Comparison of ENCODE assay signal across 7 cellular contexts in genomic region chr17:29590261-29590978, GRCh38. TPM values are rescaled to one million over a fixed set of nuclear protein-coding genes. Genes with fewer than 3 reads are reported as not detected.
A peak's percentile ranks its signal among the peaks of the same experiment; 100 is the strongest.
DNase-seq lines count a peak whose midpoint lies in the region; ATAC-seq, FAIRE-seq and TF ChIP-seq lines count a peak whose summit lies in the region.

No MANE protein-coding gene starts in this region.

- 5% methylated on average over 16 of the region's 28 CpGs for WGBS in HepG2 (ENCODE audit: low lambda C conversion rate)
- 58 to 64% methylated on average over 15 to 25 of the region's 28 CpGs for WGBS in thyroid gland, 2 donors

- peak overlapping the region; percentile 66 for H2AFZ ChIP-seq in HepG2 (ENCODE audit: low read length)

- H3K27ac Mint-ChIP-seq in MCF 10A (ENCODE audit: low read depth, unreplicated experiment): peak overlapping the region; percentile 85

- H3K27me3 ChIP-seq in HepG2 (ENCODE audit: control insufficient read depth in 1 of 2, insufficient read depth in 2 of 2, low read length in 2 of 2): peaks cover 1 to 16% of the 10 kb centered on the region in 2 experiments; a peak in 3 of 5 replicates
- H3K27me3 ChIP-seq in thyroid gland: no peaks in the 10 kb centered on the region

- peaks cover 23% of the 10 kb centered on the region for H3K4me1 Mint-ChIP-seq in MCF 10A (ENCODE audit: insufficient read depth, unreplicated experiment)

- TF ChIP-seq CTCF in MCF 10A (IDR thresholded peaks at IDR 0.05; ENCODE audit: unreplicated experiment) (no peak), HepG2 (CRISPR knock-in tag; IDR thresholded peaks at IDR 0.05) (0 out of 2 replicates have a peak, but pooled peaks have one; percentile 14), thyroid gland (IDR thresholded peaks at IDR 0.05) (no peak)

- H3K9ac ChIP-seq in HepG2 (ENCODE audit: insufficient read depth, low read depth, low read length): peak overlapping the region; percentile 72

- peak overlapping the region; percentile 82 for H3K4me3 Mint-ChIP-seq in MCF 10A (ENCODE audit: unreplicated experiment)

- no TSS peak for BruUV-seq in MCF 10A (replicated peaks; lab: Mats Ljungman, UMichigan)
- no TSS peak for BruUV-seq in HepG2 (replicated peaks; lab: Mats Ljungman, UMichigan)

- H3K4me1 ChIP-seq in HepG2 (ENCODE audit: insufficient read depth, low read length) (peaks cover 59% of the 10 kb centered on the region), thyroid gland (peaks cover 50 to 60% of the 10 kb centered on the region in 2 donors)

- DNase-seq in GM19239 (ENCODE audit: insufficient read length, low spot score): no peak
- peak; percentile 22 for DNase-seq in NCI-H2227 (lab: John Stamatoyannopoulos, UW; ENCODE audit: unreplicated experiment)
- peak; percentile 60 for DNase-seq in MCF 10A (ENCODE audit: unreplicated experiment)
- DNase-seq in HepG2 (ENCODE audit: low spot score): no peak
- DNase-seq in thyroid gland: no peak

- peak overlapping the region; percentile 70 to 91 (median 89); a peak in 5 of 6 replicates for H3K4me3 ChIP-seq in HepG2 (replicated peaks in 1 of 3; ENCODE audit: insufficient read depth in 1 of 3, low read depth in 2 of 3, low read length in 3 of 3)
- H3K4me3 ChIP-seq in thyroid gland (replicated peaks in 1 of 3): peak overlapping the region in 1 of 3 donors; percentile 16

- in situ Hi-C loops in HepG2 (cut with HindIII; ENCODE audit: extremely low pct_ligation_motif_present, low pct_unique_long_range_greater_than_20kb): no loop called here

- CTCF ChIA-PET in MCF 10A (lab: Yijun Ruan, JAX): interaction anchor here (0.6 to 5.0 kb wide), 7 partner anchors 9 to 220 kb away, joined by 3 to 89 read pairs (median 5); partner anchors contain the start of genes ABHD15 and TP53I13
- CTCF ChIA-PET in HepG2 (lab: Yijun Ruan, JAX; ENCODE audit: low intra/inter-chr PET ratio, low total read pairs): interaction anchor here (2.7 to 3.1 kb wide), 2 partner anchors 10 to 220 kb away, joined by 10 to 39 read pairs; no protein-coding TSS in a partner anchor

- TF ChIP-seq EP300 in HepG2 (IDR thresholded peaks at IDR 0.05; ENCODE audit: low read depth in 2 of 2, low read length in 2 of 2) (no peak), HepG2 (CRISPR knock-in tag; IDR thresholded peaks at IDR 0.05; ENCODE audit: borderline replicate concordance) (no peak)

- intact Hi-C loops in MCF 10A (cut with micrococcal nuclease): loop anchor here (2.0 kb wide), 3 partner anchors 22 to 340 kb away; partner anchors contain the start of genes SSH2 and TP53I13
- intact Hi-C loops in HepG2 (cut with micrococcal nuclease; ENCODE audit: unreplicated experiment): loop anchor here (2.0 to 10.0 kb wide), 2 partner anchors 16 to 216 kb away; no protein-coding TSS in a partner anchor
- intact Hi-C loops in thyroid gland (cut with DNase I): no loop called here

- H3K36me3 Mint-ChIP-seq in MCF 10A (ENCODE audit: insufficient read depth, unreplicated experiment): peaks cover 16% of the 10 kb centered on the region

- POLR2A ChIA-PET in MCF 10A (lab: Yijun Ruan, JAX): interaction anchor here (0.6 to 4.8 kb wide), 12 partner anchors 8 to 450 kb away, joined by 3 to 81 read pairs (median 10); partner anchors contain the start of genes ABHD15, NUFIP2, SSH2 and TAOK1
- POLR2A ChIA-PET in HepG2 (lab: Yijun Ruan, JAX): interaction anchor here (0.9 to 3.0 kb wide), 5 partner anchors 16 to 27 kb away, joined by 3 to 23 read pairs (median 4); partner anchors contain the start of gene ABHD15

- H3K36me3 ChIP-seq in HepG2 (replicated peaks in 1 of 2; ENCODE audit: control insufficient read depth in 1 of 2, insufficient read depth in 2 of 2, low read length in 2 of 2): no peaks in the 10 kb centered on the region
- no peaks in the 10 kb centered on the region for H3K36me3 ChIP-seq in thyroid gland

- peaks cover 23% of the 10 kb centered on the region for H3K79me2 ChIP-seq in HepG2 (ENCODE audit: insufficient read depth, low read length)

- no peak for TF ChIP-seq RAD21 in HepG2 (CRISPR knock-in tag; IDR thresholded peaks at IDR 0.05)

- H4K20me1 ChIP-seq in HepG2 (ENCODE audit: insufficient read depth, low read length): peaks cover 14% of the 10 kb centered on the region; the same call in 1 of the 2 replicates

- TF ChIP-seq POLR2A in HepG2 (IDR thresholded peaks at IDR 0.05; ENCODE audit: insufficient read depth in 1 of 2, low read depth in 2 of 2, low read length in 2 of 2) (peak in 1 of 2 experiments; percentile 46; a peak in 2 of 4 replicates), thyroid gland (IDR thresholded peaks at IDR 0.05) (no peak)

- peak overlapping the region; percentile 62 for H3K27ac ChIP-seq in HepG2 (ENCODE audit: extremely low read length, insufficient read depth, low read length)
- peak overlapping the region in 2 of 3 donors; percentile 65 to 79 for H3K27ac ChIP-seq in thyroid gland

- ATAC-seq in HepG2: peak; percentile 2; the same call in 2 of the 3 replicates
- no peak for ATAC-seq in GM18861 (IDR thresholded peaks at IDR 0.05; ENCODE audit: unreplicated experiment)
- ATAC-seq in HG03175 (IDR thresholded peaks at IDR 0.05; ENCODE audit: unreplicated experiment): no peak

- H3K9me3 ChIP-seq in HepG2 (ENCODE audit: low read length) (no peaks in the 10 kb centered on the region), thyroid gland (no peaks in the 10 kb centered on the region)

- H3K4me2 ChIP-seq in HepG2 (ENCODE audit: low read depth, low read length): peak overlapping the region; percentile 89

- FAIRE-seq in GM19239 (lab: Jason Lieb, UNC) (peak; percentile 18), HepG2 (lab: Jason Lieb, UNC) (no peak)

- H3K27me3 Mint-ChIP-seq in MCF 10A (ENCODE audit: insufficient read depth, unreplicated experiment): no peaks in the 10 kb centered on the region

- H3K9me3 Mint-ChIP-seq in MCF 10A (ENCODE audit: unreplicated experiment): no peaks in the 10 kb centered on the region

RNA-seq across cellular contexts. Expression of gene GIT1, which starts 1.0 kb away (rescaled TPM):
- total RNA-seq in MCF 10A (2022): 49.0 and 52.6 TPM in 2 replicates
- 12.9 and 14.2 TPM in 2 replicates for total RNA-seq in HepG2 (2016; rRNA removed; fragmentation: Illumina TruSeq; extraction: Trizol)
- 6.7 and 9.1 TPM in 2 replicates for total RNA-seq in HepG2 (2016; cell fraction: cytosol; rRNA removed; fragmentation: Illumina TruSeq; extraction: Trizol; ENCODE audit: low read depth)
- 11.3 and 13.5 TPM in 2 replicates for total RNA-seq in HepG2 (2016; cell fraction: insoluble cytoplasmic fraction; rRNA removed; fragmentation: Illumina TruSeq; extraction: Trizol)
- total RNA-seq in HepG2 (2016; cell fraction: membrane; rRNA removed; fragmentation: Illumina TruSeq; extraction: Trizol): 23.5 and 27.1 TPM in 2 replicates
- total RNA-seq in HepG2 (2016; cell fraction: nucleus; rRNA removed; fragmentation: Illumina TruSeq; extraction: Trizol): 11.7 and 17.3 TPM in 2 replicates
- 30.8 and 31.5 TPM in 2 replicates for polyA plus RNA-seq in HepG2 (2011; rRNA removed)
- 17.1 and 24.2 TPM in 2 replicates for polyA plus RNA-seq in HepG2 (2011; cell fraction: cytosol; rRNA removed)
- polyA plus RNA-seq in HepG2 (2011; cell fraction: nucleus; rRNA removed): 56.8 and 69.2 TPM in 2 replicates
- polyA plus RNA-seq in HepG2 (2012): 15.9 and 22.4 TPM in 2 replicates
- polyA plus RNA-seq in HepG2 (2016; cell fraction: cytosol; fragmentation: Illumina TruSeq; extraction: Trizol; ENCODE audit: low read depth): 12.0 and 13.0 TPM in 2 replicates
- polyA plus RNA-seq in HepG2 (2016; cell fraction: insoluble cytoplasmic fraction; fragmentation: Illumina TruSeq; extraction: Trizol; ENCODE audit: low read depth): 17.0 and 22.9 TPM in 2 replicates
- 26.3 and 34.9 TPM in 2 replicates for polyA plus RNA-seq in HepG2 (2016; cell fraction: membrane; fragmentation: Illumina TruSeq; extraction: Trizol; ENCODE audit: low read depth)
- 31.9 and 33.9 TPM in 2 replicates for polyA plus RNA-seq in HepG2 (2016; cell fraction: nucleus; fragmentation: Illumina TruSeq; extraction: Trizol; ENCODE audit: insufficient read depth, low read depth)
- polyA minus RNA-seq in HepG2 (2011; rRNA and poly(A)+ RNA removed; ENCODE audit: low replicate concordance): 51.4 and 110 TPM in 2 replicates
- polyA minus RNA-seq in HepG2 (2011; cell fraction: cytosol; rRNA and poly(A)+ RNA removed): 17.5 and 20.2 TPM in 2 replicates
- 22.8 and 25.5 TPM in 2 replicates for polyA minus RNA-seq in HepG2 (2011; cell fraction: nucleus; rRNA and poly(A)+ RNA removed)
- total RNA-seq in thyroid gland: 10 to 100 TPM; 35.7 to 71.7 (median 42.4) TPM

RNA-seq across cellular contexts. Expression of gene ANKRD13B, which starts 2.5 kb away (rescaled TPM):
- total RNA-seq in MCF 10A (2022): 14.4 and 17.9 TPM in 2 replicates
- 1.6 and 1.7 TPM in 2 replicates for total RNA-seq in HepG2 (2016; rRNA removed; fragmentation: Illumina TruSeq; extraction: Trizol)
- 0.71 and 0.79 TPM in 2 replicates for total RNA-seq in HepG2 (2016; cell fraction: cytosol; rRNA removed; fragmentation: Illumina TruSeq; extraction: Trizol; ENCODE audit: low read depth)
- 0.76 and 1.6 TPM in 2 replicates for total RNA-seq in HepG2 (2016; cell fraction: insoluble cytoplasmic fraction; rRNA removed; fragmentation: Illumina TruSeq; extraction: Trizol)
- 1.5 and 1.9 TPM in 2 replicates for total RNA-seq in HepG2 (2016; cell fraction: membrane; rRNA removed; fragmentation: Illumina TruSeq; extraction: Trizol)
- 2.0 and 2.4 TPM in 2 replicates for total RNA-seq in HepG2 (2016; cell fraction: nucleus; rRNA removed; fragmentation: Illumina TruSeq; extraction: Trizol)
- polyA plus RNA-seq in HepG2 (2011; rRNA removed): 1.8 and 2.2 TPM in 2 replicates
- 0.83 and 1.4 TPM in 2 replicates for polyA plus RNA-seq in HepG2 (2011; cell fraction: cytosol; rRNA removed)
- 9.9 and 14.7 TPM in 2 replicates for polyA plus RNA-seq in HepG2 (2011; cell fraction: nucleus; rRNA removed)
- 1.2 and 2.1 TPM in 2 replicates for polyA plus RNA-seq in HepG2 (2012)
- polyA plus RNA-seq in HepG2 (2016; cell fraction: cytosol; fragmentation: Illumina TruSeq; extraction: Trizol; ENCODE audit: low read depth): 0.67 and 0.84 TPM in 2 replicates
- 1.7 and 2.2 TPM in 2 replicates for polyA plus RNA-seq in HepG2 (2016; cell fraction: insoluble cytoplasmic fraction; fragmentation: Illumina TruSeq; extraction: Trizol; ENCODE audit: low read depth)
- polyA plus RNA-seq in HepG2 (2016; cell fraction: membrane; fragmentation: Illumina TruSeq; extraction: Trizol; ENCODE audit: low read depth): 1.7 and 1.9 TPM in 2 replicates
- polyA plus RNA-seq in HepG2 (2016; cell fraction: nucleus; fragmentation: Illumina TruSeq; extraction: Trizol; ENCODE audit: insufficient read depth, low read depth): 6.1 and 8.4 TPM in 2 replicates
- 3.0 and 21.2 TPM in 2 replicates for polyA minus RNA-seq in HepG2 (2011; rRNA and poly(A)+ RNA removed; ENCODE audit: low replicate concordance)
- polyA minus RNA-seq in HepG2 (2011; cell fraction: cytosol; rRNA and poly(A)+ RNA removed): 1.5 and 1.8 TPM in 2 replicates
- polyA minus RNA-seq in HepG2 (2011; cell fraction: nucleus; rRNA and poly(A)+ RNA removed): 0.75 and 1.8 TPM in 2 replicates
- 1 to 10 TPM; 1.6 to 5.8 (median 3.1) TPM for total RNA-seq in thyroid gland

RNA-seq across cellular contexts. Expression of gene TP53I13, which starts 21.9 kb away (rescaled TPM):
- total RNA-seq in MCF 10A (2022): 29.6 and 34.5 TPM in 2 replicates
- 9.9 and 25.7 TPM in 2 replicates for total RNA-seq in HepG2 (2016; rRNA removed; fragmentation: Illumina TruSeq; extraction: Trizol)
- 17.6 and 23.7 TPM in 2 replicates for total RNA-seq in HepG2 (2016; cell fraction: cytosol; rRNA removed; fragmentation: Illumina TruSeq; extraction: Trizol; ENCODE audit: low read depth)
- 9.5 and 27.0 TPM in 2 replicates for total RNA-seq in HepG2 (2016; cell fraction: insoluble cytoplasmic fraction; rRNA removed; fragmentation: Illumina TruSeq; extraction: Trizol)
- total RNA-seq in HepG2 (2016; cell fraction: membrane; rRNA removed; fragmentation: Illumina TruSeq; extraction: Trizol): 15.6 and 16.0 TPM in 2 replicates
- total RNA-seq in HepG2 (2016; cell fraction: nucleus; rRNA removed; fragmentation: Illumina TruSeq; extraction: Trizol): 23.1 and 26.1 TPM in 2 replicates
- 16.9 and 29.2 TPM in 2 replicates for polyA plus RNA-seq in HepG2 (2011; rRNA removed)
- polyA plus RNA-seq in HepG2 (2011; cell fraction: cytosol; rRNA removed): 15.5 and 31.8 TPM in 2 replicates
- 136 and 174 TPM in 2 replicates for polyA plus RNA-seq in HepG2 (2011; cell fraction: nucleus; rRNA removed)
- 12.7 and 18.1 TPM in 2 replicates for polyA plus RNA-seq in HepG2 (2012)
- polyA plus RNA-seq in HepG2 (2016; cell fraction: cytosol; fragmentation: Illumina TruSeq; extraction: Trizol; ENCODE audit: low read depth): 9.2 and 10.2 TPM in 2 replicates
- polyA plus RNA-seq in HepG2 (2016; cell fraction: insoluble cytoplasmic fraction; fragmentation: Illumina TruSeq; extraction: Trizol; ENCODE audit: low read depth): 8.5 and 9.5 TPM in 2 replicates
- 10.4 and 10.9 TPM in 2 replicates for polyA plus RNA-seq in HepG2 (2016; cell fraction: membrane; fragmentation: Illumina TruSeq; extraction: Trizol; ENCODE audit: low read depth)
- 51.8 and 59.8 TPM in 2 replicates for polyA plus RNA-seq in HepG2 (2016; cell fraction: nucleus; fragmentation: Illumina TruSeq; extraction: Trizol; ENCODE audit: insufficient read depth, low read depth)
- polyA minus RNA-seq in HepG2 (2011; rRNA and poly(A)+ RNA removed; ENCODE audit: low replicate concordance): 25.1 and 43.5 TPM in 2 replicates
- polyA minus RNA-seq in HepG2 (2011; cell fraction: cytosol; rRNA and poly(A)+ RNA removed): 18.8 and 20.0 TPM in 2 replicates
- 16.1 and 22.5 TPM in 2 replicates for polyA minus RNA-seq in HepG2 (2011; cell fraction: nucleus; rRNA and poly(A)+ RNA removed)
- 10 to 100 TPM; 54.7 to 79.0 (median 57.4) TPM for total RNA-seq in thyroid gland

RNA-seq across cellular contexts. Expression of gene ABHD15, which starts 23.6 kb away (rescaled TPM):
- total RNA-seq in MCF 10A (2022): 2.8 and 4.9 TPM in 2 replicates
- total RNA-seq in HepG2 (2016; rRNA removed; fragmentation: Illumina TruSeq; extraction: Trizol): 4.8 and 7.7 TPM in 2 replicates
- total RNA-seq in HepG2 (2016; cell fraction: cytosol; rRNA removed; fragmentation: Illumina TruSeq; extraction: Trizol; ENCODE audit: low read depth): 0.44 and 0.91 TPM in 2 replicates
- total RNA-seq in HepG2 (2016; cell fraction: insoluble cytoplasmic fraction; rRNA removed; fragmentation: Illumina TruSeq; extraction: Trizol): 5.0 and 7.3 TPM in 2 replicates
- 3.2 and 3.6 TPM in 2 replicates for total RNA-seq in HepG2 (2016; cell fraction: membrane; rRNA removed; fragmentation: Illumina TruSeq; extraction: Trizol)
- total RNA-seq in HepG2 (2016; cell fraction: nucleus; rRNA removed; fragmentation: Illumina TruSeq; extraction: Trizol): 6.6 and 6.7 TPM in 2 replicates
- polyA plus RNA-seq in HepG2 (2011; rRNA removed): 2.4 and 2.9 TPM in 2 replicates
- 2.6 and 2.7 TPM in 2 replicates for polyA plus RNA-seq in HepG2 (2011; cell fraction: cytosol; rRNA removed)
- 2.3 and 2.7 TPM in 2 replicates for polyA plus RNA-seq in HepG2 (2011; cell fraction: nucleus; rRNA removed)
- polyA plus RNA-seq in HepG2 (2012): 2.3 and 2.8 TPM in 2 replicates
- polyA plus RNA-seq in HepG2 (2016; cell fraction: cytosol; fragmentation: Illumina TruSeq; extraction: Trizol; ENCODE audit: low read depth): 0.60 and 0.61 TPM in 2 replicates
- 4.7 and 5.2 TPM in 2 replicates for polyA plus RNA-seq in HepG2 (2016; cell fraction: insoluble cytoplasmic fraction; fragmentation: Illumina TruSeq; extraction: Trizol; ENCODE audit: low read depth)
- polyA plus RNA-seq in HepG2 (2016; cell fraction: membrane; fragmentation: Illumina TruSeq; extraction: Trizol; ENCODE audit: low read depth): 1.9 and 2.1 TPM in 2 replicates
- polyA plus RNA-seq in HepG2 (2016; cell fraction: nucleus; fragmentation: Illumina TruSeq; extraction: Trizol; ENCODE audit: insufficient read depth, low read depth): 8.6 and 9.0 TPM in 2 replicates
- 9.2 and 15.6 TPM in 2 replicates for polyA minus RNA-seq in HepG2 (2011; rRNA and poly(A)+ RNA removed; ENCODE audit: low replicate concordance)
- 2.6 and 3.4 TPM in 2 replicates for polyA minus RNA-seq in HepG2 (2011; cell fraction: cytosol; rRNA and poly(A)+ RNA removed)
- 3.6 and 5.5 TPM in 2 replicates for polyA minus RNA-seq in HepG2 (2011; cell fraction: nucleus; rRNA and poly(A)+ RNA removed)
- 10 to 100 TPM; 11.6 to 19.8 (median 13.0) TPM for total RNA-seq in thyroid gland

RNA-seq across cellular contexts. Expression of gene CORO6, which starts 32.3 kb away (rescaled TPM):
- total RNA-seq in MCF 10A (2022) (1.4 and 1.6 TPM in 2 replicates), HepG2 (2016; rRNA removed; fragmentation: Illumina TruSeq; extraction: Trizol) (0.42 TPM in 1 of 2 replicates, not detected in the other), thyroid gland (100 to 1,000 TPM in 2 of 4 donors, 10 to 100 TPM in 2; 65.3 to 161 (median 99.2) TPM)
- total RNA-seq in HepG2 (2016; cell fraction: cytosol; rRNA removed; fragmentation: Illumina TruSeq; extraction: Trizol; ENCODE audit: low read depth): 0.10 TPM in 1 of 2 replicates, not detected in the other
- total RNA-seq in HepG2 (2016; cell fraction: insoluble cytoplasmic fraction; rRNA removed; fragmentation: Illumina TruSeq; extraction: Trizol): 0.15 and 0.39 TPM in 2 replicates
- total RNA-seq in HepG2 (2016; cell fraction: membrane; rRNA removed; fragmentation: Illumina TruSeq; extraction: Trizol): 0.14 TPM in 1 of 2 replicates, not detected in the other
- total RNA-seq in HepG2 (2016; cell fraction: nucleus; rRNA removed; fragmentation: Illumina TruSeq; extraction: Trizol): 0.38 and 0.71 TPM in 2 replicates
- polyA plus RNA-seq in HepG2 (2011; rRNA removed): 0.82 and 1.2 TPM in 2 replicates
- polyA plus RNA-seq in HepG2 (2011; cell fraction: cytosol; rRNA removed): 0.20 and 0.22 TPM in 2 replicates
- 10.2 and 12.8 TPM in 2 replicates for polyA plus RNA-seq in HepG2 (2011; cell fraction: nucleus; rRNA removed)
- 0.16 and 0.25 TPM in 2 replicates for polyA plus RNA-seq in HepG2 (2012)
- 0.12 TPM in 1 of 2 replicates, not detected in the other for polyA plus RNA-seq in HepG2 (2016; cell fraction: cytosol; fragmentation: Illumina TruSeq; extraction: Trizol; ENCODE audit: low read depth)
- 0.20 TPM in 1 of 2 replicates, not detected in the other for polyA plus RNA-seq in HepG2 (2016; cell fraction: insoluble cytoplasmic fraction; fragmentation: Illumina TruSeq; extraction: Trizol; ENCODE audit: low read depth)
- polyA plus RNA-seq in HepG2 (2016; cell fraction: membrane; fragmentation: Illumina TruSeq; extraction: Trizol; ENCODE audit: low read depth): not detected in 2 replicates
- polyA plus RNA-seq in HepG2 (2016; cell fraction: nucleus; fragmentation: Illumina TruSeq; extraction: Trizol; ENCODE audit: insufficient read depth, low read depth): 0.96 and 2.4 TPM in 2 replicates
- polyA minus RNA-seq in HepG2 (2011; rRNA and poly(A)+ RNA removed; ENCODE audit: low replicate concordance): 4.6 TPM in 1 of 2 replicates, not detected in the other
- polyA minus RNA-seq in HepG2 (2011; cell fraction: cytosol; rRNA and poly(A)+ RNA removed): not detected in 2 replicates
- polyA minus RNA-seq in HepG2 (2011; cell fraction: nucleus; rRNA and poly(A)+ RNA removed): 0.50 and 0.52 TPM in 2 replicates

Comparison
In these comparisons a context has a peak if more than half of its experiments do, and no peak if none do; other contexts are left out.
1. DNase-seq: peak in NCI-H2227 (single experiment) and MCF 10A (single experiment); none in GM19239 (single experiment), HepG2 (single experiment) and thyroid gland (0 of 2).